14 cellular contexts compared by ENCODE assay signal in the genomic region with DNA sequence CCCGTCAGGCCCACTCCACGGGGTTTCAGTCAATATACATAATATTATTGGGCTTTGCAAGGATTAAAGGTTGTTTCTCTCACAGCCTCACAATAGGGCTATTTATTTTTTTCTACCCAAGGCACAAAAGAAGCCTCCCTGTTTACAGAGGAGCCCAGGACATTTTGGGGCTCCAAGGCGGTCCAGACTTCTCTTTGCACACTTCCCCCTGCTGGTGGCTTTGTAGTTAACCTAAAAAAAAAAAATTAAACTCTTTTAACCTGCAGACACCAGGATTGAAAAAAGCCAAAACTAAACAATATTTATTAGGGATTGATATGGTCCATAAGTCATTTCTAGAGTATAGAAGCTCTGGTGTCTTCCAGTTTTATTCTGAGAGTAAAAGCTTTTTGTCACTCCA.
DNase-seq lines count a peak whose midpoint lies in the region; ATAC-seq and TF ChIP-seq lines count a peak whose summit lies in the region.
"Had no signal": no experiment of that assay in that cellular context is flagged by ENCODE, and none has a peak within 500 bp of the region (broad histone marks: within the 10 kb centered on the region; RNA-seq: fewer than 3 reads in every experiment).

No MANE protein-coding gene starts in this region.

- no peaks in the 10 kb centered on the region for H3K36me3 ChIP-seq in skeletal muscle tissue (ENCODE audit: control insufficient read depth in 3 of 3, insufficient read depth in 3 of 3, low read length in 3 of 3)
- H3K36me3 ChIP-seq in gastrocnemius medialis, result no peaks in the 10 kb centered on the region
- H3K36me3 ChIP-seq: MG63, tibial nerve had no signal

- no peak for TF ChIP-seq POLR2A in gastrocnemius medialis (IDR thresholded peaks at IDR 0.05)

- no peak overlapping the region for H3K9ac ChIP-seq in skeletal muscle tissue (ENCODE audit: low read depth in 1 of 3, low read length in 3 of 3)

- peaks cover 0 to 2% (median 0%) of the 10 kb centered on the region in 3 donors for H3K9me3 ChIP-seq in skeletal muscle tissue (ENCODE audit: control insufficient read depth in 3 of 3, low read length in 3 of 3)
- no peaks in the 10 kb centered on the region for H3K9me3 ChIP-seq in gastrocnemius medialis

- DNase-seq in NCI-H2196 (lab: John Stamatoyannopoulos, UW; ENCODE audit: unreplicated experiment) (peak; percentile 50), NCI-H2196 treated with DMSO at 0.1 percent for 48 hours (lab: John Stamatoyannopoulos, UW; ENCODE audit: unreplicated experiment) (no peak), NCI-H1436 treated with DMSO at 0.1 percent for 48 hours (lab: John Stamatoyannopoulos, UW) (peak; percentile 59), dermis blood vessel endothelial cell (peak; percentile 20), SW 1271 (lab: John Stamatoyannopoulos, UW) (no peak), gastrocnemius medialis (no peak)
- DNase-seq: activated CD4-positive, alpha-beta T cell treated with anti-CD3 and anti-CD28 coated beads, Interleukin-2, amount 50 U/mL, for 48 hours; activated effector memory CD4-positive, alpha-beta T cell treated with anti-CD3 and anti-CD28 coated beads, Interleukin-2, amount 50 U/mL, for 16 hours; MG63; naive B cell had no signal

- H3K4me1 ChIP-seq in skeletal muscle tissue (ENCODE audit: control insufficient read depth in 3 of 3, insufficient read depth in 3 of 3, low read length in 3 of 3), result peaks cover 3 to 15% (median 8%) of the 10 kb centered on the region in 3 donors
- peaks cover 9 to 10% of the 10 kb centered on the region in 2 donors for H3K4me1 ChIP-seq in gastrocnemius medialis

- H3K27ac ChIP-seq in skeletal muscle tissue (ENCODE audit: low read depth, low read length), result peak overlapping the region; percentile 6
- H3K27ac ChIP-seq in gastrocnemius medialis, result no peak overlapping the region
- H3K27ac ChIP-seq: skin epidermis, tibial nerve had no signal

- intact Hi-C loops in gastrocnemius medialis (cut with DNase I; ENCODE audit: low total_unique reads), result no loop called here

- H3K27me3 ChIP-seq in skeletal muscle tissue (ENCODE audit: control insufficient read depth in 3 of 3, insufficient read depth in 3 of 3, low read length in 3 of 3) (no peaks in the 10 kb centered on the region), gastrocnemius medialis (no peaks in the 10 kb centered on the region)
- H3K27me3 ChIP-seq: MG63, tibial nerve had no signal

- no peak for TF ChIP-seq CTCF in gastrocnemius medialis (IDR thresholded peaks at IDR 0.05 in 4 of 5, conservative IDR thresholded peaks at IDR 0.05 in 1 of 5)

- in situ Hi-C loops in gastrocnemius medialis (cut with MboI; ENCODE audit: low sequenced_read_pairs in 4 of 4), result loop anchor here in 3 of 4 donors (25.0 kb wide), 1 partner anchor 705 kb away; no protein-coding TSS in a partner anchor

- ATAC-seq in gastrocnemius medialis (no peak), GM18909 (IDR thresholded peaks at IDR 0.05; ENCODE audit: poor library complexity, unreplicated experiment) (no peak)

- H3K4me3 ChIP-seq in skeletal muscle tissue (ENCODE audit: low read length in 3 of 3), result no peak overlapping the region
- no peak overlapping the region for H3K4me3 ChIP-seq in gastrocnemius medialis
- H3K4me3 ChIP-seq: MG63, skin epidermis, tibial nerve had no signal

Comparison
In these comparisons a context has a peak if more than half of its experiments do, and no peak if none do; other contexts are left out.
1. DNase-seq: peak in NCI-H2196 (single experiment), NCI-H1436 treated with DMSO at 0.1 percent for 48 hours (single experiment) and dermis blood vessel endothelial cell (single experiment); none in NCI-H2196 treated with DMSO at 0.1 percent for 48 hours (single experiment), SW 1271 (0 of 2) and gastrocnemius medialis (0 of 2).